In genomic region chr9:123320814-123321213, GRCh38 we compare ENCODE assay signal across 22 cellular contexts. TPM values are rescaled to one million over a fixed set of nuclear protein-coding genes. Genes with fewer than 3 reads are reported as not detected.
DNase-seq lines count a peak whose midpoint lies in the region; ATAC-seq and TF ChIP-seq lines count a peak whose summit lies in the region.
"Had no signal": no experiment of that assay in that cellular context is flagged by ENCODE, and none has a peak within 500 bp of the region (broad histone marks: within the 10 kb centered on the region; RNA-seq: fewer than 3 reads in every experiment).

No MANE protein-coding gene starts in this region.

- ATAC-seq in T-cell (replicated peaks in 1 of 4) (no peak), GM21723 (IDR thresholded peaks at IDR 0.05; ENCODE audit: unreplicated experiment) (no peak)
- no peak for ATAC-seq in naive thymus-derived CD8-positive, alpha-beta T cell
- ATAC-seq: activated CD4-positive, CD25-positive, alpha-beta regulatory T cell treated with anti-CD3 and anti-CD28 coated beads, Interleukin-2, amount 50 U/mL, for 24 hours; activated T-cell treated with anti-CD3 and anti-CD28 coated beads, Interleukin-2, amount 50 U/mL, for 4 hours; left lobe of liver; natural killer cell treated with Interleukin-12 subunit alpha and Interleukin-12 subunit beta and Interleukin-15 and Interleukin-18, amount 100 ng/mL, for 72 hours had no signal

- H3K4me3 ChIP-seq in BLaER1 (no peak overlapping the region), DOHH2 (ENCODE audit: low read length) (no peak overlapping the region), adrenal gland (no peak overlapping the region)
- H3K4me3 ChIP-seq: GM23248, sigmoid colon had no signal

- no peaks in the 10 kb centered on the region for H3F3A ChIP-seq in DOHH2 (ENCODE audit: control insufficient read depth, insufficient read depth)

- intact Hi-C loops in adrenal gland (cut with DNase I), result no loop called here

- DNase-seq in T-cell, result no peak
- DNase-seq in naive thymus-derived CD8-positive, alpha-beta T cell, result no peak
- no peak for DNase-seq in GM10266 (ENCODE audit: extremely low spot score)
- DNase-seq in adrenal gland, result no peak
- DNase-seq: activated T-cell treated with anti-CD3 and anti-CD28 coated beads, Interleukin-2, amount 50 U/mL, for 4 hours; DMS79; GM23248; NCI-H1417 treated with DMSO at 0.1 percent for 48 hours; NCI-H510A; NK-92 treated with Interleukin-12 subunit alpha and Interleukin-12 subunit beta, amount 100 ng/mL, for 24 hours; sigmoid colon; stimulated activated CD8-positive, alpha-beta memory T cell treated with anti-CD3 and anti-CD28 coated beads, Interleukin-4, amount 100 ng/mL, for 48 hours had no signal

- H3K4me3 Mint-ChIP-seq in T-cell, result no peak overlapping the region
- no peak overlapping the region for H3K4me3 Mint-ChIP-seq in naive thymus-derived CD8-positive, alpha-beta T cell
- H3K4me3 Mint-ChIP-seq: activated naive CD8-positive, alpha-beta T cell; activated T-cell treated with anti-CD3 and anti-CD28 coated beads, Interleukin-2, amount 50 U/mL, for 4 hours; natural killer cell treated with Interleukin-12 subunit alpha and Interleukin-12 subunit beta and Interleukin-15 and Interleukin-18, amount 100 ng/mL, for 72 hours had no signal

- H3K4me1 ChIP-seq in BLaER1 (peaks cover 97% of the 10 kb centered on the region), DOHH2 (ENCODE audit: control insufficient read depth, low read length) (peaks cover 85% of the 10 kb centered on the region), adrenal gland (replicated peaks in 1 of 2) (no peaks in the 10 kb centered on the region)

- H3K27ac ChIP-seq in BLaER1 (peak overlapping the region; percentile 93), DOHH2 (ENCODE audit: low read depth, low read length) (no peak overlapping the region), adrenal gland (no peak overlapping the region)
- H3K27ac ChIP-seq: GM23248, sigmoid colon had no signal

- CTCF ChIA-PET in T-cell (lab: Charles Lee), result no interaction called here

- TF ChIP-seq POLR2A in adrenal gland (IDR thresholded peaks at IDR 0.05), result no peak

- H3K9me2 ChIP-seq in DOHH2 (replicated peaks; ENCODE audit: control insufficient read depth, low read length), result no peaks in the 10 kb centered on the region

- WGBS in adrenal gland, 4 donors, result 85 to 97% (median 87%) methylated on average over 3 to 5 of the region's 5 CpGs

- H3K36me3 Mint-ChIP-seq in T-cell, result no peaks in the 10 kb centered on the region
- H3K36me3 Mint-ChIP-seq in naive thymus-derived CD8-positive, alpha-beta T cell, result no peaks in the 10 kb centered on the region
- H3K36me3 Mint-ChIP-seq: activated naive CD8-positive, alpha-beta T cell; natural killer cell treated with Interleukin-12 subunit alpha and Interleukin-12 subunit beta and Interleukin-15 and Interleukin-18, amount 100 ng/mL, for 72 hours had no signal

- peaks cover 29 to 44% (median 37%) of the 10 kb centered on the region in 3 donors for H3K4me1 Mint-ChIP-seq in T-cell
- peaks cover 27 to 64% (median 43%) of the 10 kb centered on the region in 4 donors for H3K4me1 Mint-ChIP-seq in naive thymus-derived CD8-positive, alpha-beta T cell

- H3K9ac ChIP-seq in BLaER1, result 0 out of 2 replicates have a peak overlapping the region, but pooled peaks have one; percentile 30
- H3K9ac ChIP-seq: GM23248 had no signal

- peak overlapping the region; percentile 29 to 44 for H3K27ac Mint-ChIP-seq in T-cell
- H3K27ac Mint-ChIP-seq in naive thymus-derived CD8-positive, alpha-beta T cell, result peak overlapping the region in 7 of 10 donors; percentile 7 to 94 (median 81)

- POLR2A ChIA-PET in T-cell (lab: Charles Lee), result no interaction called here
- POLR2A ChIA-PET in naive thymus-derived CD8-positive, alpha-beta T cell (lab: Charles Lee), result interaction anchor here (1.9 kb wide), 1 partner anchor 19 kb away, joined by 7 read pairs; no protein-coding TSS in a partner anchor

- H3K36me3 ChIP-seq in BLaER1 (no peaks in the 10 kb centered on the region), DOHH2 (ENCODE audit: control insufficient read depth, low read length) (no peaks in the 10 kb centered on the region), adrenal gland (replicated peaks in 1 of 2) (no peaks in the 10 kb centered on the region)
- H3K36me3 ChIP-seq: sigmoid colon had no signal

- H3K4me2 ChIP-seq in BLaER1, result peak overlapping the region; percentile 86
- no peak overlapping the region for H3K4me2 ChIP-seq in DOHH2 (ENCODE audit: low read length)

- no peaks in the 10 kb centered on the region for H4K20me1 ChIP-seq in BLaER1
- no peaks in the 10 kb centered on the region for H4K20me1 ChIP-seq in DOHH2 (ENCODE audit: control insufficient read depth, insufficient read depth, low read depth, low read length)

- H3K27me3 Mint-ChIP-seq in T-cell, result no peaks in the 10 kb centered on the region
- peaks cover 0 to 2% (median 0%) of the 10 kb centered on the region in 5 donors for H3K27me3 Mint-ChIP-seq in naive thymus-derived CD8-positive, alpha-beta T cell
- H3K27me3 Mint-ChIP-seq: activated naive CD8-positive, alpha-beta T cell had no signal

- no peaks in the 10 kb centered on the region for H3K9me3 Mint-ChIP-seq in T-cell
- H3K9me3 Mint-ChIP-seq in naive thymus-derived CD8-positive, alpha-beta T cell, result no peaks in the 10 kb centered on the region
- H3K9me3 Mint-ChIP-seq: activated T-cell treated with anti-CD3 and anti-CD28 coated beads, Interleukin-2, amount 50 U/mL, for 4 hours; natural killer cell treated with Interleukin-12 subunit alpha and Interleukin-12 subunit beta and Interleukin-15 and Interleukin-18, amount 100 ng/mL, for 72 hours had no signal

- H3K79me2 ChIP-seq in DOHH2 (ENCODE audit: control insufficient read depth, low read length), result no peaks in the 10 kb centered on the region

- H3K27me3 ChIP-seq in BLaER1, result no peaks in the 10 kb centered on the region
- no peaks in the 10 kb centered on the region for H3K27me3 ChIP-seq in DOHH2 (ENCODE audit: control insufficient read depth, low read length)
- no peaks in the 10 kb centered on the region for H3K27me3 ChIP-seq in adrenal gland
- H3K27me3 ChIP-seq: sigmoid colon had no signal

- TF ChIP-seq CTCF in DOHH2 (IDR thresholded peaks at IDR 0.05; ENCODE audit: low read depth, low read length, poor library complexity, severe bottlenecking) (peak; percentile 56), GM10266 (IDR thresholded peaks at IDR 0.05; ENCODE audit: control insufficient read depth, insufficient read depth, low read depth, missing control alignments) (no peak), adrenal gland (IDR thresholded peaks at IDR 0.05) (no peak)

- H3K9me3 ChIP-seq in BLaER1 (no peaks in the 10 kb centered on the region), DOHH2 (ENCODE audit: control insufficient read depth, insufficient read depth, low read length) (no peaks in the 10 kb centered on the region), adrenal gland (replicated peaks in 1 of 3) (no peaks in the 10 kb centered on the region)
- H3K9me3 ChIP-seq: sigmoid colon had no signal

RNA-seq across cellular contexts. Expression of gene CRB2, which starts 35.2 kb away (rescaled TPM):
- total RNA-seq in T-cell (under 1 TPM in 2 of 5 donors, not detected in 3; 0.09 to 0.20 TPM), adrenal gland (under 1 TPM in 5 of 8 donors, not detected in 3; under 0.01 to 0.24 (median 0.07) TPM)
- total RNA-seq in naive thymus-derived CD8-positive, alpha-beta T cell, result under 1 TPM; 0.18 to 0.25 TPM
- under 1 TPM in 1 of 3 donors, not detected in 2; 0.08 TPM for polyA plus RNA-seq in naive thymus-derived CD8-positive, alpha-beta T cell
- polyA plus RNA-seq in adrenal gland, result under 1 TPM; 0.03 to 0.13 (median 0.08) TPM
- total RNA-seq: activated CD8-positive, alpha-beta memory T cell treated with anti-CD3 and anti-CD28 coated beads for 36 hours; fibroblast of villous mesenchyme; GM23248; left lobe of liver; MCF 10A; natural killer cell treated with Interleukin-12 subunit alpha and Interleukin-12 subunit beta and Interleukin-15 and Interleukin-18, amount 100 ng/mL, for 72 hours had no signal
- polyA plus RNA-seq: GM23248 had no signal

RNA-seq across cellular contexts. Expression of gene STRBP, which starts 52.4 kb away (rescaled TPM):
- total RNA-seq in T-cell (10 to 100 TPM; 18.6 to 26.9 (median 20.0) TPM), adrenal gland (10 to 100 TPM in 3 of 8 donors, 1 to 10 TPM in 5; 5.3 to 12.4 (median 8.1) TPM)
- 10 to 100 TPM; 29.9 to 35.0 TPM for total RNA-seq in naive thymus-derived CD8-positive, alpha-beta T cell
- 10 to 100 TPM; 18.2 to 28.7 (median 19.9) TPM for polyA plus RNA-seq in naive thymus-derived CD8-positive, alpha-beta T cell
- 1 to 10 TPM; 4.2 to 8.6 (median 5.1) TPM for polyA plus RNA-seq in adrenal gland
